ENCODE assay signal across 15 cellular contexts in genomic region chr1:164380893-164381292, GRCh38.
DNase-seq lines count a peak whose midpoint lies in the region; ATAC-seq, FAIRE-seq and TF ChIP-seq lines count a peak whose summit lies in the region.
"Had no signal": no experiment of that assay in that cellular context is flagged by ENCODE, and none has a peak within 500 bp of the region (broad histone marks: within the 10 kb centered on the region; RNA-seq: fewer than 3 reads in every experiment).

No MANE protein-coding gene starts in this region.

- no peaks in the 10 kb centered on the region for H3K4me1 Mint-ChIP-seq in astrocyte (ENCODE audit: low read depth, unreplicated experiment)
- H3K4me1 Mint-ChIP-seq: WTC11 had no signal

- no peaks in the 10 kb centered on the region for H3K36me3 Mint-ChIP-seq in astrocyte (ENCODE audit: low read depth, unreplicated experiment)
- H3K36me3 Mint-ChIP-seq: WTC11 had no signal

- peak; percentile 50 for FAIRE-seq in astrocyte (lab: Jason Lieb, UNC)
- FAIRE-seq: GM12891, HTR-8/SVneo had no signal

- TF ChIP-seq CTCF in right atrium auricular region (IDR thresholded peaks at IDR 0.05) (no peak), astrocyte (IDR thresholded peaks at IDR 0.05; ENCODE audit: insufficient read depth, low read depth, low read length) (no peak), GM10266 (IDR thresholded peaks at IDR 0.05; ENCODE audit: control insufficient read depth, insufficient read depth, low read depth, missing control alignments) (no peak)

- H3K27ac ChIP-seq in right atrium auricular region: no peak overlapping the region
- H3K27ac ChIP-seq in astrocyte (ENCODE audit: low read depth, low read length): no peak overlapping the region
- H3K27ac ChIP-seq: epithelial cell of prostate, vagina had no signal

- DNase-seq in Right ventricle myocardium superior: peak; percentile 34
- DNase-seq in right atrium auricular region (ENCODE audit: low spot score): no peak
- peak; percentile 27 for DNase-seq in HT1080 (ENCODE audit: low read depth)
- peak; percentile 79 for DNase-seq in astrocyte (ENCODE audit: low read depth)
- peak; percentile 82 for DNase-seq in stromal cell of bone marrow (ENCODE audit: low read depth)
- DNase-seq in GM10266 (ENCODE audit: extremely low spot score): no peak
- DNase-seq: activated effector memory CD4-positive, alpha-beta T cell treated with anti-CD3 and anti-CD28 coated beads, Interleukin-2, amount 50 U/mL, for 16 hours; islet precursor cell had no signal

- H3K36me3 ChIP-seq in right atrium auricular region (no peaks in the 10 kb centered on the region), astrocyte (ENCODE audit: insufficient read depth, low read length) (no peaks in the 10 kb centered on the region)
- H3K36me3 ChIP-seq: vagina had no signal

- intact Hi-C loops in Right ventricle myocardium superior (cut with DNase I): no loop called here

- no peak overlapping the region for H3K9ac ChIP-seq in astrocyte (ENCODE audit: low read length)

- no peak overlapping the region for H3K4me3 Mint-ChIP-seq in astrocyte (ENCODE audit: unreplicated experiment)
- H3K4me3 Mint-ChIP-seq: WTC11 had no signal

- no peaks in the 10 kb centered on the region for H3K9me3 Mint-ChIP-seq in astrocyte (ENCODE audit: unreplicated experiment)
- H3K9me3 Mint-ChIP-seq: WTC11 had no signal

- H2AFZ ChIP-seq in astrocyte (ENCODE audit: low read depth, low read length): no peak overlapping the region

- H3K9me3 ChIP-seq in right atrium auricular region (no peaks in the 10 kb centered on the region), astrocyte (ENCODE audit: insufficient read depth, low read depth, low read length) (no peaks in the 10 kb centered on the region)
- H3K9me3 ChIP-seq: vagina had no signal

- H3K27me3 ChIP-seq in right atrium auricular region: no peaks in the 10 kb centered on the region
- no peaks in the 10 kb centered on the region for H3K27me3 ChIP-seq in astrocyte (ENCODE audit: insufficient read depth, low read length)
- H3K27me3 ChIP-seq: vagina had no signal

- no peak overlapping the region for H3K27ac Mint-ChIP-seq in astrocyte (ENCODE audit: unreplicated experiment)
- H3K27ac Mint-ChIP-seq: WTC11 had no signal

- no peaks in the 10 kb centered on the region for H4K20me1 ChIP-seq in astrocyte (ENCODE audit: insufficient read depth, low read length)

- ATAC-seq in Right ventricle myocardium superior (ENCODE audit: poor library complexity): no peak
- no peak for ATAC-seq in esophagus mucosa
- no peak for ATAC-seq in GM18517 (IDR thresholded peaks at IDR 0.05; ENCODE audit: unreplicated experiment)
- ATAC-seq: WTC11 had no signal

- H3K4me3 ChIP-seq in right atrium auricular region: no peak overlapping the region
- H3K4me3 ChIP-seq in astrocyte (ENCODE audit: insufficient read depth, low read depth, low read length): no peak overlapping the region
- H3K4me3 ChIP-seq: vagina had no signal

- H3K79me2 ChIP-seq in astrocyte (ENCODE audit: insufficient read depth, low read length): no peaks in the 10 kb centered on the region

- no peaks in the 10 kb centered on the region for H3K4me1 ChIP-seq in right atrium auricular region
- no peaks in the 10 kb centered on the region for H3K4me1 ChIP-seq in astrocyte (ENCODE audit: insufficient read depth, low read length)
- H3K4me1 ChIP-seq: vagina had no signal

- no peaks in the 10 kb centered on the region for H3K27me3 Mint-ChIP-seq in astrocyte (ENCODE audit: low read depth, unreplicated experiment)

- H3K4me2 ChIP-seq in astrocyte (ENCODE audit: low read length): no peak overlapping the region

Comparison
In these comparisons a context has a peak if more than half of its experiments do, and no peak if none do; other contexts are left out.
1. DNase-seq: peak in Right ventricle myocardium superior (single experiment), HT1080 (single experiment), astrocyte (single experiment) and stromal cell of bone marrow (single experiment); none in right atrium auricular region (single experiment) and GM10266 (single experiment).